Comparison of ENCODE assay signal across 29 cellular contexts in the genomic region with DNA sequence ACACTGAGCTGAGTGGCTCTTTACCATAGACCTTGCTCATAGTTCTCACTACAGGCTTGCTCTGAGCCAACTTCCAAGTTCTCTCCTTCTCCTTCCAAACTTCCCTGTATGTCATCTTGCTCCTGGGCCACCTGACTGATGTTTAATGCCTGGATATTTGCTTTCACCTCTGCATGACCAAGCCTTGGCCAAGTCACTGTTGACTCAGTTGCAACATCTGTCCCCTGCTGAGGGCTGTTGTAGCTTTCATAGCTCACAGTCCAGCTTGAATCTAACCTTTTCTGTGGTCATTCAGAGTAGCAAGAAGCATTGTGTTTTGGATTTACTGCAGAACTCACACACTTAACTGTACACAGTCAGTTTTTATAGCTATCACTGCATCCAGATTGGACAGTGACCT.
"Had no signal": no experiment of that assay in that cellular context is flagged by ENCODE, and none has a peak within 500 bp of the region (broad histone marks: within the 10 kb centered on the region; RNA-seq: fewer than 3 reads in every experiment).

No MANE protein-coding gene starts in this region.

- H3K36me3 Mint-ChIP-seq: naive thymus-derived CD8-positive, alpha-beta T cell; stimulated activated effector memory CD8-positive, alpha-beta T cell treated with anti-CD3 and anti-CD28 coated beads, Interleukin-12 subunit alpha, Interleukin-12 subunit beta, amount 100 ng/mL, for 72 hours had no signal

- DNase-seq: kidney glomerular epithelial cell; left cardiac atrium; left lung; midbrain; mucosa of descending colon; naive thymus-derived CD8-positive, alpha-beta T cell; nucleus accumbens; pancreas; posterior cingulate gyrus; retina; right cardiac atrium; sigmoid colon; small intestine; spleen; stimulated activated CD4-positive, alpha-beta T cell treated with anti-CD3 and anti-CD28 coated beads, Interleukin-4, amount 100 ng/mL, for 24 hours; stimulated activated naive CD4-positive, alpha-beta T cell; tibial artery; trophoblast cell; upper lobe of right lung had no signal

- H3K4me3 ChIP-seq: left lung, lung, mucosa of descending colon, pancreas, prostate gland, sigmoid colon, spleen, suprapubic skin, thoracic aorta, tibial artery, upper lobe of right lung had no signal

- H3K27me3 ChIP-seq: left lung, pancreas, sigmoid colon, spleen, suprapubic skin, tibial artery, upper lobe of right lung had no signal

- H3K4me1 Mint-ChIP-seq: naive thymus-derived CD8-positive, alpha-beta T cell; neural crest cell; stimulated activated effector memory CD8-positive, alpha-beta T cell treated with anti-CD3 and anti-CD28 coated beads, Interleukin-12 subunit alpha, Interleukin-12 subunit beta, amount 100 ng/mL, for 72 hours had no signal

- H3K4me3 Mint-ChIP-seq: naive thymus-derived CD8-positive, alpha-beta T cell; nephron; neural crest cell; stimulated activated effector memory CD8-positive, alpha-beta T cell treated with anti-CD3 and anti-CD28 coated beads, Interleukin-12 subunit alpha, Interleukin-12 subunit beta, amount 100 ng/mL, for 72 hours; stimulated activated naive CD8-positive, alpha-beta T cell treated with anti-CD3 and anti-CD28 coated beads, Interleukin-15, Interleukin-2, amounts not matched to agents 100 ng/mL and 50 ng/mL, for 24 hours had no signal

- FAIRE-seq: keratinocyte, pancreas, small intestine, urothelium cell line had no signal

- H3K36me3 ChIP-seq: left lung, pancreas, prostate gland, sigmoid colon, spleen, suprapubic skin, tibial artery, upper lobe of right lung had no signal

- H3K27ac Mint-ChIP-seq: naive thymus-derived CD8-positive, alpha-beta T cell; stimulated activated effector memory CD8-positive, alpha-beta T cell treated with anti-CD3 and anti-CD28 coated beads, Interleukin-12 subunit alpha, Interleukin-12 subunit beta, amount 100 ng/mL, for 72 hours; stimulated activated naive CD8-positive, alpha-beta T cell treated with anti-CD3 and anti-CD28 coated beads, Interleukin-15, Interleukin-2, amounts not matched to agents 100 ng/mL and 50 ng/mL, for 24 hours had no signal

- H3K4me1 ChIP-seq: left lung, pancreas, prostate gland, suprapubic skin, upper lobe of right lung had no signal

- H3K9me3 ChIP-seq: left lung, mucosa of descending colon, pancreas, prostate gland, sigmoid colon, spleen, suprapubic skin, thoracic aorta, tibial artery, upper lobe of right lung had no signal

- H3K27ac ChIP-seq: left lung, pancreas, prostate gland, sigmoid colon, spleen, suprapubic skin, thoracic aorta, upper lobe of right lung had no signal

- H3K9me3 Mint-ChIP-seq: naive thymus-derived CD8-positive, alpha-beta T cell; nephron; neural crest cell; stimulated activated effector memory CD8-positive, alpha-beta T cell treated with anti-CD3 and anti-CD28 coated beads, Interleukin-12 subunit alpha, Interleukin-12 subunit beta, amount 100 ng/mL, for 72 hours; stimulated activated naive CD8-positive, alpha-beta T cell treated with anti-CD3 and anti-CD28 coated beads, Interleukin-15, Interleukin-2, amounts not matched to agents 100 ng/mL and 50 ng/mL, for 24 hours had no signal

- ATAC-seq: left cardiac atrium; left lung; mucosa of descending colon; naive thymus-derived CD8-positive, alpha-beta T cell; right cardiac atrium; stimulated activated effector memory CD8-positive, alpha-beta T cell treated with anti-CD3 and anti-CD28 coated beads, Interleukin-12 subunit alpha, Interleukin-12 subunit beta, amount 100 ng/mL, for 72 hours; upper lobe of right lung had no signal
